Comparison of ENCODE assay signal across 8 cellular contexts in the genomic region with DNA sequence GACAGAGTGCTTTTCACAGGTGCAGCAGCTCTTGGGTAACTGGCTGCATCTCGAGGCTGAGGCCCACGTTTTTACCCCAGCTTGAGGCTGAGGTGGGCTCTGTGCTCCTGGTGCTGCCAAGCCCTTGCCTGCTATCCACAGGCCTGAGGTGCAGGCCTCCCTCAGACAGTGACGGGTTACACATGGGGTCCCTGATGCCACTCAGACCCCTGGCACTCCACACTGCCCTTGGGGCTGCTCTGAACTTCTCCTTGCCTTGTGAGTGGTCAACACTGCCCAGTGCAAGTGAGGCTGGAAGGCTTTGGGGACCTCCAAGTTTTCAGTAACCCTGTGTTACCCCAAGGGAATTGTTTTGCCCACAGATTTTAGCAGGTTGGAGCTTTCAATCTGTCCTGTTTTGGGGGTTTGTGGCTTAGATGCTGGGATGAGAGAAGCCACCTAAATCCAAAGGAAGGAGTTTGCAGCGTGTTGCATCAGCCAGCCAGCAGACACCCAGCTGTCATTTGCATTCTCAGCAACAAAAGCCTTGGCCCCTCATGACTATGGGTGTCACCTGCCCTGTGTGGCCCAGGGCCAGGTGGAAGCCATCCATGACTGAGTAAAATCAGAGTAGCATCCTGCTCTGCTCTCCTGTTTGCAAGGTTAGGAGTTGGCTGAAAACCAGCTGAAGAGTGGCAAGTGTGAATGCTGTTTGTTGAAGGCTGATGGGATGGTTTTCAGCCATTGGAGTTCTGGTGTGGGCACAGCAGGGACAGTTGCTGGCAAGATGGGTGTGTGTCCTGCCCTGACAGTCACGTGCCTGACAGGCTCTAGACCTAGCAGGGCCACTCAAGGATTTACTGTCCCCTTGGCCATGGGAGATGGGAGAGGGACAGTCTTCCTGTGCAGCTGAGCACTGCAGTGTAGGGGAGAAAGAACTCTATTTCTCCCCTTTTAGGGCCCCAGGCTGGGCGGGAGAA. TPM values are rescaled to one million over a fixed set of nuclear protein-coding genes. Genes with fewer than 3 reads are reported as not detected.
A peak's percentile ranks its signal among the peaks of the same experiment; 100 is the strongest.
DNase-seq lines count a peak whose midpoint lies in the region; ATAC-seq and TF ChIP-seq lines count a peak whose summit lies in the region.

No MANE protein-coding gene starts in this region.

- H3K9me2 ChIP-seq in HCT116 (ENCODE audit: insufficient read depth), result no peaks in the 10 kb centered on the region

- TF ChIP-seq EP300 in tibial nerve (IDR thresholded peaks at IDR 0.05), result no peak

- in situ Hi-C loops in Panc1 (cut with HindIII; ENCODE audit: low pct_unique_long_range_greater_than_20kb, low sequenced_read_pairs), result no loop called here
- in situ Hi-C loops in GM13977 (cut with MboI; ENCODE audit: low pct_unique_long_range_greater_than_20kb, low sequenced_read_pairs, unreplicated experiment), result no loop called here

- H2AFZ ChIP-seq in HCT116 (ENCODE audit: low read depth, low read length, poor library complexity, severe bottlenecking), result no peak overlapping the region

- CTCF ChIA-PET in HCT116 (lab: Charles Lee) (no interaction called here), Panc1 (lab: Charles Lee) (no interaction called here)

- RAD21 ChIA-PET in HCT116 (lab: Charles Lee; ENCODE audit: low non-redundant PET in 1 of 2, low total read pairs in 2 of 2, uncharacterized antibody in 2 of 2, unreplicated experiment in 2 of 2), result interaction anchor here in 1 of 2 experiments (0.5 kb wide), 1 partner anchor 812 kb away, joined by 4 read pairs; no protein-coding TSS in a partner anchor

- H3K4me1 ChIP-seq in HCT116 (ENCODE audit: control insufficient read depth in 1 of 2, insufficient read depth in 2 of 2, low read length in 2 of 2) (peaks cover 5 to 16% of the 10 kb centered on the region in 2 experiments; a peak in 3 of 4 replicates), Panc1 (ENCODE audit: control insufficient read depth, insufficient read depth, low read length) (peaks cover 19% of the 10 kb centered on the region), tibial nerve (peaks cover 0 to 41% (median 19%) of the 10 kb centered on the region in 4 donors)

- POLR2A ChIA-PET in HCT116 (lab: Charles Lee) (interaction anchor here (0.6 kb wide), 1 partner anchor 19 kb away, joined by 3 read pairs; no protein-coding TSS in a partner anchor), Panc1 (lab: Charles Lee) (no interaction called here)

- H3K4me2 ChIP-seq in HCT116 (ENCODE audit: low read length), result no peak overlapping the region

- no peak overlapping the region for H3K27ac ChIP-seq in HCT116 (ENCODE audit: low read depth, low read length)
- peak overlapping the region; percentile 59; the same call in 1 of the 2 replicates for H3K27ac ChIP-seq in Panc1 (ENCODE audit: low read length)
- H3K27ac ChIP-seq in tibial nerve, result no peak overlapping the region

- 83 to 87% methylated on average over 6 of the region's 6 CpGs for WGBS in tibial nerve, 2 donors

- no peak overlapping the region for H3K9ac ChIP-seq in HCT116 (ENCODE audit: low read length)

- intact Hi-C loops in HCT116 (cut with micrococcal nuclease), result no loop called here
- intact Hi-C loops in Panc1 (cut with micrococcal nuclease; ENCODE audit: unreplicated experiment), result no loop called here

- H3K79me2 ChIP-seq in HCT116 (ENCODE audit: insufficient read depth, low read length), result peaks cover 22% of the 10 kb centered on the region

- no peak overlapping the region for H3K4me3 ChIP-seq in HCT116 (replicated peaks in 1 of 2; ENCODE audit: low read depth in 1 of 2, low read length in 2 of 2)
- no peak overlapping the region for H3K4me3 ChIP-seq in Panc1 (ENCODE audit: low read depth in 2 of 2, low read length in 2 of 2)
- H3K4me3 ChIP-seq in tibial nerve, result no peak overlapping the region

- peaks cover 6 to 22% of the 10 kb centered on the region in 2 experiments; a peak in 2 of 4 replicates for H3K36me3 ChIP-seq in HCT116 (ENCODE audit: control insufficient read depth in 1 of 2, insufficient read depth in 2 of 2, low read length in 2 of 2)
- peaks cover 2% of the 10 kb centered on the region for H3K36me3 ChIP-seq in Panc1 (ENCODE audit: control insufficient read depth, insufficient read depth, low read length)
- peaks cover 4 to 60% (median 19%) of the 10 kb centered on the region in 3 donors for H3K36me3 ChIP-seq in tibial nerve

- TF ChIP-seq RAD21 in HCT116 (IDR thresholded peaks at IDR 0.05; ENCODE audit: low read depth), result no peak

- ATAC-seq in HCT116 (no peak), Panc1 (no peak)

- H3K9me3 ChIP-seq in HCT116 (ENCODE audit: control insufficient read depth in 1 of 2, insufficient read depth in 1 of 2, low read depth in 1 of 2, low read length in 2 of 2), result no peaks in the 10 kb centered on the region
- H3K9me3 ChIP-seq in Panc1 (ENCODE audit: control insufficient read depth, insufficient read depth, low read depth, low read length), result no peaks in the 10 kb centered on the region
- H3K9me3 ChIP-seq in tibial nerve, result no peaks in the 10 kb centered on the region

- DNase-seq in AG09319 (ENCODE audit: extremely low read depth, low read depth), result peak; percentile 34
- peak; percentile 6 for DNase-seq in HCT116 (ENCODE audit: low read depth, low spot score)
- DNase-seq in Panc1 (ENCODE audit: low read depth, low spot score), result no peak
- DNase-seq in fibroblast of the conjunctiva (ENCODE audit: low read depth), result peak; percentile 53
- no peak for DNase-seq in GM13977 (ENCODE audit: low spot score)
- DNase-seq in tibial nerve (ENCODE audit: low spot score in 2 of 2), result no peak
- DNase-seq in GM20000 (ENCODE audit: low spot score), result no peak
- no peak for DNase-seq in HPDE6-E6E7 (ENCODE audit: extremely low spot score)

- no peaks in the 10 kb centered on the region for H3K27me3 ChIP-seq in HCT116 (ENCODE audit: insufficient read depth, low read length)
- H3K27me3 ChIP-seq in Panc1 (ENCODE audit: control insufficient read depth, insufficient read depth, low read length), result no peaks in the 10 kb centered on the region
- H3K27me3 ChIP-seq in tibial nerve, result no peaks in the 10 kb centered on the region

- TF ChIP-seq POLR2A in HCT116 (IDR thresholded peaks at IDR 0.05; ENCODE audit: borderline replicate concordance, extremely low read depth, insufficient read depth, insufficient read length) (no peak), tibial nerve (IDR thresholded peaks at IDR 0.05) (no peak)

- BruUV-seq in HCT116 (replicated peaks; lab: Mats Ljungman, UMichigan) (no TSS peak), Panc1 (replicated peaks; lab: Mats Ljungman, UMichigan) (no TSS peak)

- no peaks in the 10 kb centered on the region for H4K20me1 ChIP-seq in HCT116 (ENCODE audit: insufficient read depth)

- TF ChIP-seq CTCF in AG09319 (IDR thresholded peaks at IDR 0.05; ENCODE audit: low read depth, low read length) (no peak), HCT116 (IDR thresholded peaks at IDR 0.05 in 2 of 3, conservative IDR thresholded peaks at IDR 0.05 in 1 of 3; ENCODE audit: borderline replicate concordance in 1 of 3, insufficient read depth in 1 of 3, low read depth in 2 of 3, low read length in 2 of 3) (no peak), Panc1 (IDR thresholded peaks at IDR 0.05) (no peak), GM13977 (IDR thresholded peaks at IDR 0.05; ENCODE audit: extremely low read depth, insufficient read depth, missing control alignments) (no peak), tibial nerve (IDR thresholded peaks at IDR 0.05) (no peak), GM20000 (IDR thresholded peaks at IDR 0.05; ENCODE audit: extremely low read depth, missing control alignments) (no peak)

TF ChIP-seq in HCT116, 20 proteins besides CTCF, POLR2A, EP300 and RAD21 (continues in another document):
- no peak for TF ChIP-seq EGR1 (IDR thresholded peaks at IDR 0.05; ENCODE audit: low read depth)
- TF ChIP-seq YY1 (IDR thresholded peaks at IDR 0.05; ENCODE audit: extremely low read depth, insufficient replicate concordance, low read depth, low read length), result no peak
- TF ChIP-seq FOSL1 (IDR thresholded peaks at IDR 0.05; ENCODE audit: low read depth), result no peak
- TF ChIP-seq, protein P1, sequence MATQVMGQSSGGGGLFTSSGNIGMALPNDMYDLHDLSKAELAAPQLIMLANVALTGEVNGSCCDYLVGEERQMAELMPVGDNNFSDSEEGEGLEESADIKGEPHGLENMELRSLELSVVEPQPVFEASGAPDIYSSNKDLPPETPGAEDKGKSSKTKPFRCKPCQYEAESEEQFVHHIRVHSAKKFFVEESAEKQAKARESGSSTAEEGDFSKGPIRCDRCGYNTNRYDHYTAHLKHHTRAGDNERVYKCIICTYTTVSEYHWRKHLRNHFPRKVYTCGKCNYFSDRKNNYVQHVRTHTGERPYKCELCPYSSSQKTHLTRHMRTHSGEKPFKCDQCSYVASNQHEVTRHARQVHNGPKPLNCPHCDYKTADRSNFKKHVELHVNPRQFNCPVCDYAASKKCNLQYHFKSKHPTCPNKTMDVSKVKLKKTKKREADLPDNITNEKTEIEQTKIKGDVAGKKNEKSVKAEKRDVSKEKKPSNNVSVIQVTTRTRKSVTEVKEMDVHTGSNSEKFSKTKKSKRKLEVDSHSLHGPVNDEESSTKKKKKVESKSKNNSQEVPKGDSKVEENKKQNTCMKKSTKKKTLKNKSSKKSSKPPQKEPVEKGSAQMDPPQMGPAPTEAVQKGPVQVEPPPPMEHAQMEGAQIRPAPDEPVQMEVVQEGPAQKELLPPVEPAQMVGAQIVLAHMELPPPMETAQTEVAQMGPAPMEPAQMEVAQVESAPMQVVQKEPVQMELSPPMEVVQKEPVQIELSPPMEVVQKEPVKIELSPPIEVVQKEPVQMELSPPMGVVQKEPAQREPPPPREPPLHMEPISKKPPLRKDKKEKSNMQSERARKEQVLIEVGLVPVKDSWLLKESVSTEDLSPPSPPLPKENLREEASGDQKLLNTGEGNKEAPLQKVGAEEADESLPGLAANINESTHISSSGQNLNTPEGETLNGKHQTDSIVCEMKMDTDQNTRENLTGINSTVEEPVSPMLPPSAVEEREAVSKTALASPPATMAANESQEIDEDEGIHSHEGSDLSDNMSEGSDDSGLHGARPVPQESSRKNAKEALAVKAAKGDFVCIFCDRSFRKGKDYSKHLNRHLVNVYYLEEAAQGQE (IDR thresholded peaks at IDR 0.05; ENCODE audit: low read depth), result no peak
- TF ChIP-seq ZNF274 (IDR thresholded peaks at IDR 0.05; ENCODE audit: low read depth, low read length), result no peak
- no peak for TF ChIP-seq ELF1 (IDR thresholded peaks at IDR 0.05; ENCODE audit: borderline replicate concordance, low read depth)
- no peak for TF ChIP-seq JUND (IDR thresholded peaks at IDR 0.05)
- TF ChIP-seq POLR2AphosphoS5 (IDR thresholded peaks at IDR 0.05; ENCODE audit: low read depth, low read length), result no peak; the same call in 1 of the 2 replicates
- TF ChIP-seq EZH2 (IDR thresholded peaks at IDR 0.05), result no peak
- TF ChIP-seq CEBPB (IDR thresholded peaks at IDR 0.05; ENCODE audit: low read depth), result peak; percentile 95
- no peak for TF ChIP-seq SIN3A (IDR thresholded peaks at IDR 0.05; ENCODE audit: low read depth)

RNA-seq across cellular contexts. Expression of gene RNF187, which starts 3.2 kb away (rescaled TPM):
- total RNA-seq in HCT116 (2021; ENCODE audit: unreplicated experiment) (137 TPM), Panc1 (2021; ENCODE audit: unreplicated experiment) (143 TPM), tibial nerve (10 to 100 TPM; 38.1 to 89.0 (median 56.9) TPM)
- polyA plus RNA-seq in HCT116 (2012), result 113 and 142 TPM in 2 replicates
- 261 TPM for polyA plus RNA-seq in Panc1 (2012; ENCODE audit: insufficient read length)

Comparison
In these comparisons a context has a peak if more than half of its experiments do, and no peak if none do; other contexts are left out.
1. DNase-seq: peak in AG09319 (single experiment), HCT116 (single experiment) and fibroblast of the conjunctiva (single experiment); none in Panc1 (single experiment), GM13977 (single experiment), tibial nerve (0 of 2), GM20000 (single experiment) and HPDE6-E6E7 (single experiment).